1 cellular context compared by ENCODE assay signal in the genomic region with DNA sequence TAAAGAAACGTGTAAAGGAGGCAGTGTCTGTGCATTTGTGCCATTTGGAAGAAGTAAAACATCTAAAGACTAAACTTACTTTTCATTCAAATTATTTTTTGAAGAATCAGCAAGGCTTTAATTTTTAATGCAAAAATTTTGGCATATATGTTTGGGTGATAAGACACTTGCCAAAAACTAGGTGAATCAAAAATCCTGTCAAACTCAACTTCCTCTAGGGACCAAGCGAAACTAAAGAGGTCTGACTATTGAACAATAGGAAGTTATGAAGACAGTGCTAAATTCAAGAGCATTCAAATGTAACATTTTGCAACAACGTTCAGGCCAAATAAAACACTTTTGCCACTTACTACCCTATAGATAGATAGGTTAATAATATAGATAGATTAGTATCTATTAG.
TF ChIP-seq lines count a peak whose summit lies in the region.

No MANE protein-coding gene starts in this region.

TF ChIP-seq in GM12878, 131 proteins besides CTCF, POLR2A, EP300 and RAD21 (continued from another document):
- TF ChIP-seq, protein P1, sequence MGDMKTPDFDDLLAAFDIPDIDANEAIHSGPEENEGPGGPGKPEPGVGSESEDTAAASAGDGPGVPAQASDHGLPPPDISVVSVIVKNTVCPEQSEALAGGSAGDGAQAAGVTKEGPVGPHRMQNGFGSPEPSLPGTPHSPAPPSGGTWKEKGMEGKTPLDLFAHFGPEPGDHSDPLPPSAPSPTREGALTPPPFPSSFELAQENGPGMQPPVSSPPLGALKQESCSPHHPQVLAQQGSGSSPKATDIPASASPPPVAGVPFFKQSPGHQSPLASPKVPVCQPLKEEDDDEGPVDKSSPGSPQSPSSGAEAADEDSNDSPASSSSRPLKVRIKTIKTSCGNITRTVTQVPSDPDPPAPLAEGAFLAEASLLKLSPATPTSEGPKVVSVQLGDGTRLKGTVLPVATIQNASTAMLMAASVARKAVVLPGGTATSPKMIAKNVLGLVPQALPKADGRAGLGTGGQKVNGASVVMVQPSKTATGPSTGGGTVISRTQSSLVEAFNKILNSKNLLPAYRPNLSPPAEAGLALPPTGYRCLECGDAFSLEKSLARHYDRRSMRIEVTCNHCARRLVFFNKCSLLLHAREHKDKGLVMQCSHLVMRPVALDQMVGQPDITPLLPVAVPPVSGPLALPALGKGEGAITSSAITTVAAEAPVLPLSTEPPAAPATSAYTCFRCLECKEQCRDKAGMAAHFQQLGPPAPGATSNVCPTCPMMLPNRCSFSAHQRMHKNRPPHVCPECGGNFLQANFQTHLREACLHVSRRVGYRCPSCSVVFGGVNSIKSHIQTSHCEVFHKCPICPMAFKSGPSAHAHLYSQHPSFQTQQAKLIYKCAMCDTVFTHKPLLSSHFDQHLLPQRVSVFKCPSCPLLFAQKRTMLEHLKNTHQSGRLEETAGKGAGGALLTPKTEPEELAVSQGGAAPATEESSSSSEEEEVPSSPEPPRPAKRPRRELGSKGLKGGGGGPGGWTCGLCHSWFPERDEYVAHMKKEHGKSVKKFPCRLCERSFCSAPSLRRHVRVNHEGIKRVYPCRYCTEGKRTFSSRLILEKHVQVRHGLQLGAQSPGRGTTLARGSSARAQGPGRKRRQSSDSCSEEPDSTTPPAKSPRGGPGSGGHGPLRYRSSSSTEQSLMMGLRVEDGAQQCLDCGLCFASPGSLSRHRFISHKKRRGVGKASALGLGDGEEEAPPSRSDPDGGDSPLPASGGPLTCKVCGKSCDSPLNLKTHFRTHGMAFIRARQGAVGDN (IDR thresholded peaks at IDR 0.05), result no peak
- TF ChIP-seq ESRRA (IDR thresholded peaks at IDR 0.05; ENCODE audit: low read length), result no peak
- TF ChIP-seq TCF12 (IDR thresholded peaks at IDR 0.05; ENCODE audit: low read depth, low read length), result no peak
- TF ChIP-seq, protein P2, sequence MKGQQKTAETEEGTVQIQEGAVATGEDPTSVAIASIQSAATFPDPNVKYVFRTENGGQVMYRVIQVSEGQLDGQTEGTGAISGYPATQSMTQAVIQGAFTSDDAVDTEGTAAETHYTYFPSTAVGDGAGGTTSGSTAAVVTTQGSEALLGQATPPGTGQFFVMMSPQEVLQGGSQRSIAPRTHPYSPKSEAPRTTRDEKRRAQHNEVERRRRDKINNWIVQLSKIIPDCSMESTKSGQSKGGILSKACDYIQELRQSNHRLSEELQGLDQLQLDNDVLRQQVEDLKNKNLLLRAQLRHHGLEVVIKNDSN (IDR thresholded peaks at IDR 0.05; ENCODE audit: borderline replicate concordance, extremely low read length, insufficient read depth, low read depth, low read length), result no peak
- no peak for TF ChIP-seq ETV6 (conservative IDR thresholded peaks at IDR 0.05 in 1 of 2, IDR thresholded peaks at IDR 0.05 in 1 of 2; ENCODE audit: borderline replicate concordance in 1 of 2, low read depth in 1 of 2)
